Comparison of ENCODE assay signal across 1 cellular context in genomic region chr3:21544076-21544462, GRCh38.
TF ChIP-seq lines count a peak whose summit lies in the region.

No MANE protein-coding gene starts in this region.

TF ChIP-seq in GM23338, 12 proteins besides CTCF, POLR2A, EP300 and RAD21:
- TF ChIP-seq REST (IDR thresholded peaks at IDR 0.05; ENCODE audit: unreplicated experiment): no peak
- no peak for TF ChIP-seq POLR2AphosphoS5 (IDR thresholded peaks at IDR 0.05; ENCODE audit: low read depth)
- no peak for TF ChIP-seq STAT1 (IDR thresholded peaks at IDR 0.05; ENCODE audit: unreplicated experiment)
- no peak for TF ChIP-seq EZH2 (IDR thresholded peaks at IDR 0.05; ENCODE audit: low read depth, unreplicated experiment)
- no peak for TF ChIP-seq ZNF114 (CRISPR knock-in tag; IDR thresholded peaks at IDR 0.05)
